In genomic region chr22:47556473-47556872, GRCh38 we compare ENCODE assay signal across 22 cellular contexts.
"Had no signal": no experiment of that assay in that cellular context is flagged by ENCODE, and none has a peak within 500 bp of the region (broad histone marks: within the 10 kb centered on the region; RNA-seq: fewer than 3 reads in every experiment).

No MANE protein-coding gene starts in this region.

- H3K9me3 ChIP-seq: esophagus muscularis mucosa, gastroesophageal sphincter, heart left ventricle, left lung, lower lobe of right lung, mucosa of descending colon had no signal

- H3K4me3 ChIP-seq: coronary artery, dorsolateral prefrontal cortex, esophagus muscularis mucosa, gastroesophageal sphincter, heart left ventricle, hepatocyte, left lung, lower lobe of right lung, mucosa of descending colon had no signal

- H3K27ac ChIP-seq: coronary artery, dorsolateral prefrontal cortex, esophagus muscularis mucosa, foreskin keratinocyte, gastroesophageal sphincter, heart left ventricle, hepatocyte, left lung, lower lobe of right lung had no signal

- H3K4me3 Mint-ChIP-seq: immature natural killer cell, mesothelial cell of epicardium had no signal

- H3K27me3 ChIP-seq: foreskin keratinocyte, hepatocyte had no signal

- ATAC-seq: foreskin keratinocyte, gastroesophageal sphincter, heart left ventricle, left colon, left lung, left ventricle myocardium superior, lower lobe of right lung, mucosa of descending colon had no signal

- DNase-seq: dermis blood vessel endothelial cell; dorsolateral prefrontal cortex; effector CD4-positive, alpha-beta T cell; effector memory CD4-positive, alpha-beta T cell; foreskin keratinocyte; heart left ventricle; hypothalamus; immature natural killer cell; islet precursor cell; kidney; kidney glomerular epithelial cell; left colon; left lung; left ventricle myocardium superior; lower lobe of right lung; mesenchymal stem cell; mucosa of descending colon had no signal

- H3K27ac Mint-ChIP-seq: immature natural killer cell, mesothelial cell of epicardium had no signal

- H3K4me1 ChIP-seq: esophagus muscularis mucosa, foreskin keratinocyte, gastroesophageal sphincter, left lung, lower lobe of right lung had no signal

- H3K4me1 Mint-ChIP-seq: immature natural killer cell, mesothelial cell of epicardium had no signal

- H3K36me3 Mint-ChIP-seq: immature natural killer cell had no signal

- H3K9me3 Mint-ChIP-seq: immature natural killer cell had no signal

- H3K36me3 ChIP-seq: esophagus muscularis mucosa, gastroesophageal sphincter, heart left ventricle, left lung, lower lobe of right lung had no signal
